In genomic region chr12:9673404-9674225, GRCh38 we compare ENCODE assay signal across 8 cellular contexts. TPM values are rescaled to one million over a fixed set of nuclear protein-coding genes. Genes with fewer than 3 reads are reported as not detected.
DNase-seq lines count a peak whose midpoint lies in the region; ATAC-seq and TF ChIP-seq lines count a peak whose summit lies in the region.

No MANE protein-coding gene starts in this region.

- ATAC-seq in GM19395 (IDR thresholded peaks at IDR 0.05; ENCODE audit: unreplicated experiment): peak; percentile 36

- H3K4me1 Mint-ChIP-seq in activated CD4-positive, alpha-beta T cell treated with anti-CD3 and anti-CD28 coated beads, Interleukin-2, amount 10 ng/mL, durations not matched to agents 7 days and 5 days: peaks cover 56% of the 10 kb centered on the region

- TF ChIP-seq RAD21 in Ishikawa (IDR thresholded peaks at IDR 0.05; ENCODE audit: low read depth): peak; percentile 2; the same call in 1 of the 2 replicates

- CTCF ChIA-PET in activated CD4-positive, alpha-beta T cell treated with anti-CD3 and anti-CD28 coated beads, Interleukin-2, amount 10 ng/mL, durations not matched to agents 7 days and 5 days (lab: Charles Lee): interaction anchor here (0.7 to 2.1 kb wide), 12 partner anchors 11 to 77 kb away, joined by 3 to 6 read pairs (median 3); no protein-coding TSS in a partner anchor

- intact Hi-C loops in posterior vena cava (cut with DNase I): no loop called here

- TF ChIP-seq EP300 in Ishikawa (IDR thresholded peaks at IDR 0.05; ENCODE audit: borderline replicate concordance): 0 out of 2 replicates have a peak, but pooled peaks have one; percentile 20

- H3K4me3 Mint-ChIP-seq in activated CD4-positive, alpha-beta T cell treated with anti-CD3 and anti-CD28 coated beads, Interleukin-2, amount 10 ng/mL, durations not matched to agents 7 days and 5 days: peak overlapping the region; percentile 84

- H3K27me3 Mint-ChIP-seq in activated CD4-positive, alpha-beta T cell treated with anti-CD3 and anti-CD28 coated beads, Interleukin-2, amount 10 ng/mL, durations not matched to agents 7 days and 5 days: no peaks in the 10 kb centered on the region

- no peak for TF ChIP-seq CTCF in AG09319 (IDR thresholded peaks at IDR 0.05; ENCODE audit: low read depth, low read length)

- H3K9me3 Mint-ChIP-seq in activated CD4-positive, alpha-beta T cell treated with anti-CD3 and anti-CD28 coated beads, Interleukin-2, amount 10 ng/mL, durations not matched to agents 7 days and 5 days: peaks cover 7% of the 10 kb centered on the region

- POLR2A ChIA-PET in activated CD4-positive, alpha-beta T cell treated with anti-CD3 and anti-CD28 coated beads, Interleukin-2, amount 10 ng/mL, durations not matched to agents 7 days and 5 days (lab: Charles Lee): interaction anchor here (0.7 to 2.5 kb wide), 6 partner anchors 19 to 193 kb away, joined by 3 to 21 read pairs (median 6); partner anchors contain the start of gene CD69

- H3K27ac Mint-ChIP-seq in activated CD4-positive, alpha-beta T cell treated with anti-CD3 and anti-CD28 coated beads, Interleukin-2, amount 10 ng/mL, durations not matched to agents 7 days and 5 days: peak overlapping the region; percentile 98

- H3K36me3 Mint-ChIP-seq in activated CD4-positive, alpha-beta T cell treated with anti-CD3 and anti-CD28 coated beads, Interleukin-2, amount 10 ng/mL, durations not matched to agents 7 days and 5 days (ENCODE audit: low read depth): peaks cover 84% of the 10 kb centered on the region

- peak; percentile 69 for DNase-seq in AG09319 (ENCODE audit: extremely low read depth, low read depth)
- DNase-seq in activated CD4-positive, alpha-beta T cell treated with anti-CD3 and anti-CD28 coated beads, Interleukin-2, amount 10 ng/mL, durations not matched to agents 7 days and 5 days: peak; percentile 58
- peak; percentile 79 for DNase-seq in fibroblast of gingiva (ENCODE audit: low read depth)
- peak; percentile 83 for DNase-seq in posterior vena cava (ENCODE audit: low spot score)
- no peak for DNase-seq in NCI-H2107 (lab: John Stamatoyannopoulos, UW)
- DNase-seq in NCI-H1092 (lab: John Stamatoyannopoulos, UW): no peak

TF ChIP-seq in Ishikawa, 13 proteins besides CTCF, POLR2A, EP300 and RAD21:
- TF ChIP-seq ZBTB7A (IDR thresholded peaks at IDR 0.05; ENCODE audit: low read depth) (0 out of 2 replicates have a peak, but pooled peaks have one; percentile 65), YY1 (IDR thresholded peaks at IDR 0.05; ENCODE audit: low read depth) (0 out of 2 replicates have a peak, but pooled peaks have one; percentile 29), EGR1 (IDR thresholded peaks at IDR 0.05) (no peak), TEAD4 (IDR thresholded peaks at IDR 0.05) (peak; percentile 35; the same call in 1 of the 2 replicates)
- TF ChIP-seq, protein P1, sequence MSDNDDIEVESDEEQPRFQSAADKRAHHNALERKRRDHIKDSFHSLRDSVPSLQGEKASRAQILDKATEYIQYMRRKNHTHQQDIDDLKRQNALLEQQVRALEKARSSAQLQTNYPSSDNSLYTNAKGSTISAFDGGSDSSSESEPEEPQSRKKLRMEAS (IDR thresholded peaks at IDR 0.05): no peak

RNA-seq across cellular contexts. Expression of gene CLEC2D, which starts 4.1 kb away (rescaled TPM):
- total RNA-seq in activated CD4-positive, alpha-beta T cell treated with anti-CD3 and anti-CD28 coated beads, Interleukin-2, amount 10 ng/mL, durations not matched to agents 7 days and 5 days: 100 to 1,000 TPM; 296 to 299 TPM
- 10 to 100 TPM in 1 of 2 donors, 1 to 10 TPM in 1; 7.8 to 12.6 TPM for total RNA-seq in posterior vena cava

RNA-seq across cellular contexts. Expression of gene CLECL1, which starts 59.3 kb away (rescaled TPM):
- 1 to 10 TPM; 1.2 to 1.4 TPM for total RNA-seq in activated CD4-positive, alpha-beta T cell treated with anti-CD3 and anti-CD28 coated beads, Interleukin-2, amount 10 ng/mL, durations not matched to agents 7 days and 5 days
- total RNA-seq in posterior vena cava: 1 to 10 TPM in 1 of 2 donors, not detected in 1; 1.9 TPM

Comparison
In these comparisons a context has a peak if more than half of its experiments do, and no peak if none do; other contexts are left out.
1. DNase-seq: peak in AG09319 (single experiment), activated CD4-positive, alpha-beta T cell treated with anti-CD3 and anti-CD28 coated beads, Interleukin-2, amount 10 ng/mL, durations not matched to agents 7 days and 5 days (single experiment), fibroblast of gingiva (single experiment) and posterior vena cava (single experiment); none in NCI-H2107 (single experiment) and NCI-H1092 (single experiment).
2. RNA of gene CLEC2D, which starts 4.1 kb away (total RNA-seq): 296 to 299 TPM in activated CD4-positive, alpha-beta T cell treated with anti-CD3 and anti-CD28 coated beads, Interleukin-2, amount 10 ng/mL, durations not matched to agents 7 days and 5 days; 7.8 to 12.6 TPM in posterior vena cava; every median in the first group is over 10 times any median in the second.